Comparison of ENCODE assay signal across 10 cellular contexts in the genomic region with DNA sequence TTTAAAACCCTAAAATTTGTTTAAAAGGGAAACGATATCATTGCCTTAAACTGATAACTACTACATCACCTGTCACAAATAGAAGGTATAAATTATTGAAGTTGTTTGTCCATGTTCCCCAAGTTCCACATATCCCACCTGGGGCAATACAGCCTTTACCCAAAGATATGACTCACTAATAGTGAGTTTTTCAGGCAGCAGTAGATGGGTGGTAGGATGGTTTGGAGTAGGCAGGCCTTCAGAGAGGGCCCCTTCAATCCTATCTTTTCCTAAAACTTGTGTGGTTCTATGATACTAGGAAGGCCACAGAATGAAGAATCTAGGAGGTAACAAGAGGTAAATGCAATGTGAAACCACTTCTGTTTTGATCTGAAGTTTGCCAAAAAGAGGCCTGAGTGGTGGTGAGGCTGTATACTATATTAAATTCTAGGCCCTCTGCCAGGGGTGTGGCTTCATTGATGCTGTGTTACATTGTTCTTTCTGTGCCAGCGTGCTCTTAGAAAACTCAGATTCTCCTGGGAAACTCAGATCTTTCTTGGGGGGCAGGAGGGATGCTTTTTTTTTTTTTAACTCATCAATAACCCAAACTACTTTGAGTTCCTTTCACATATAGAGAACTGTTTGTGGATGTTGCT. TPM values are rescaled to one million over a fixed set of nuclear protein-coding genes. Genes with fewer than 3 reads are reported as not detected.
DNase-seq lines count a peak whose midpoint lies in the region; TF ChIP-seq lines count a peak whose summit lies in the region.
"Had no signal": no experiment of that assay in that cellular context is flagged by ENCODE, and none has a peak within 500 bp of the region (broad histone marks: within the 10 kb centered on the region; RNA-seq: fewer than 3 reads in every experiment).

No MANE protein-coding gene starts in this region.

- H3K27ac Mint-ChIP-seq in endothelial cell (ENCODE audit: unreplicated experiment) = peak overlapping the region; percentile 24
- no peak overlapping the region for H3K27ac Mint-ChIP-seq in activated CD4-positive, alpha-beta T cell treated with anti-CD3 and anti-CD28 coated beads, Interleukin-2, amount 10 ng/mL, durations not matched to agents 24 days and 14 days

- H3K9me3 Mint-ChIP-seq in endothelial cell (ENCODE audit: unreplicated experiment) = no peaks in the 10 kb centered on the region
- no peaks in the 10 kb centered on the region for H3K9me3 Mint-ChIP-seq in activated CD4-positive, alpha-beta T cell treated with anti-CD3 and anti-CD28 coated beads, Interleukin-2, amount 10 ng/mL, durations not matched to agents 24 days and 14 days

- H3K4me1 ChIP-seq in muscle layer of duodenum (ENCODE audit: control insufficient read depth in 1 of 2, insufficient read depth in 2 of 2, low read length in 2 of 2) = peaks cover 47 to 55% of the 10 kb centered on the region in 2 donors

- H3K9me3 ChIP-seq in muscle layer of duodenum (ENCODE audit: control insufficient read depth in 1 of 2, low read length in 2 of 2) = no peaks in the 10 kb centered on the region

- no peak for TF ChIP-seq CTCF in endothelial cell (IDR thresholded peaks at IDR 0.05; ENCODE audit: unreplicated experiment)
- no peak for TF ChIP-seq CTCF in RWPE1 (conservative IDR thresholded peaks at IDR 0.05; ENCODE audit: low read depth)

- H3K4me3 ChIP-seq in muscle layer of duodenum (ENCODE audit: low read depth in 1 of 2, low read length in 2 of 2) = peak overlapping the region in 1 of 2 donors; percentile 9

- intact Hi-C loops in activated CD4-positive, alpha-beta T cell treated with anti-CD3 and anti-CD28 coated beads, Interleukin-2, amount 10 ng/mL, durations not matched to agents 24 days and 14 days (cut with micrococcal nuclease) = no loop called here

- no peaks in the 10 kb centered on the region for H3K36me3 ChIP-seq in muscle layer of duodenum (ENCODE audit: control insufficient read depth in 1 of 2, insufficient read depth in 2 of 2, low read length in 2 of 2)

- peak; percentile 61 for DNase-seq in A172 (ENCODE audit: low spot score)
- peak; percentile 11 for DNase-seq in NCI-H2107 (lab: John Stamatoyannopoulos, UW)
- DNase-seq in endothelial cell (ENCODE audit: low spot score) = no peak
- no peak for DNase-seq in RWPE1 (ENCODE audit: low spot score)
- DNase-seq in activated CD4-positive, alpha-beta T cell treated with anti-CD3 and anti-CD28 coated beads, Interleukin-2, amount 10 ng/mL, durations not matched to agents 24 days and 14 days = no peak
- no peak for DNase-seq in NCI-H187 (lab: John Stamatoyannopoulos, UW)
- no peak for DNase-seq in GF-D8 (lab: John Stamatoyannopoulos, UW)
- DNase-seq: stimulated activated CD4-positive, alpha-beta T cell treated with anti-CD3 and anti-CD28 coated beads, Interleukin-1b, Interleukin-23, amount 100 ng/mL, for 48 hours had no signal

- peaks cover 15% of the 10 kb centered on the region for H3K4me1 Mint-ChIP-seq in endothelial cell (ENCODE audit: unreplicated experiment)
- H3K4me1 Mint-ChIP-seq in activated CD4-positive, alpha-beta T cell treated with anti-CD3 and anti-CD28 coated beads, Interleukin-2, amount 10 ng/mL, durations not matched to agents 24 days and 14 days = peaks cover 4% of the 10 kb centered on the region

- POLR2A ChIA-PET in RWPE1 (lab: Yijun Ruan, JAX; ENCODE audit: low non-redundant PET) = no interaction called here

- CTCF ChIA-PET in RWPE1 (lab: Yijun Ruan, JAX) = interaction anchor here (0.6 kb wide), 2 partner anchors 93 to 1929 kb away, joined by 3 to 4 read pairs; no protein-coding TSS in a partner anchor

- no peaks in the 10 kb centered on the region for H3K36me3 Mint-ChIP-seq in endothelial cell (ENCODE audit: low read depth, unreplicated experiment)
- H3K36me3 Mint-ChIP-seq in activated CD4-positive, alpha-beta T cell treated with anti-CD3 and anti-CD28 coated beads, Interleukin-2, amount 10 ng/mL, durations not matched to agents 24 days and 14 days (ENCODE audit: low read depth) = no peaks in the 10 kb centered on the region

- no peaks in the 10 kb centered on the region for H3K27me3 ChIP-seq in muscle layer of duodenum (ENCODE audit: low read depth, low read length)

- H3K27ac ChIP-seq in muscle layer of duodenum (ENCODE audit: low read length) (peak overlapping the region; percentile 58), RWPE1 (no peak overlapping the region)
- H3K27ac ChIP-seq: epithelial cell of prostate had no signal

- H3K4me3 Mint-ChIP-seq in endothelial cell (ENCODE audit: unreplicated experiment) = no peak overlapping the region
- no peak overlapping the region for H3K4me3 Mint-ChIP-seq in activated CD4-positive, alpha-beta T cell treated with anti-CD3 and anti-CD28 coated beads, Interleukin-2, amount 10 ng/mL, durations not matched to agents 24 days and 14 days

- H3K27me3 Mint-ChIP-seq in endothelial cell (ENCODE audit: unreplicated experiment) = no peaks in the 10 kb centered on the region
- H3K27me3 Mint-ChIP-seq in activated CD4-positive, alpha-beta T cell treated with anti-CD3 and anti-CD28 coated beads, Interleukin-2, amount 10 ng/mL, durations not matched to agents 24 days and 14 days = peaks cover 2% of the 10 kb centered on the region

RNA-seq across cellular contexts. Expression of gene CYSTM1, which starts 7.2 kb away (rescaled TPM):
- 48.4 and 54.9 TPM in 2 replicates for total RNA-seq in A172 (2014; rRNA removed; shearing (Covaris generic))
- 21.7 TPM for total RNA-seq in endothelial cell (ENCODE audit: unreplicated experiment)
- total RNA-seq in activated CD4-positive, alpha-beta T cell treated with anti-CD3 and anti-CD28 coated beads, Interleukin-2, amount 10 ng/mL, durations not matched to agents 24 days and 14 days = 17.2 and 17.3 TPM in 2 replicates

RNA-seq across cellular contexts. Expression of gene IGIP, which starts 56.5 kb away (rescaled TPM):
- total RNA-seq in A172 (2014; rRNA removed; shearing (Covaris generic)) = 2.5 and 3.2 TPM in 2 replicates
- 1.3 TPM for total RNA-seq in endothelial cell (ENCODE audit: unreplicated experiment)
- 2.8 TPM in 2 replicates for total RNA-seq in activated CD4-positive, alpha-beta T cell treated with anti-CD3 and anti-CD28 coated beads, Interleukin-2, amount 10 ng/mL, durations not matched to agents 24 days and 14 days

Comparison
In these comparisons a context has a peak if more than half of its experiments do, and no peak if none do; other contexts are left out.
1. DNase-seq: peak in A172 (single experiment) and NCI-H2107 (single experiment); none in endothelial cell (single experiment), RWPE1 (single experiment), activated CD4-positive, alpha-beta T cell treated with anti-CD3 and anti-CD28 coated beads, Interleukin-2, amount 10 ng/mL, durations not matched to agents 24 days and 14 days (single experiment), NCI-H187 (0 of 2) and GF-D8 (single experiment).